1 cellular context compared by ENCODE assay signal in the genomic region with DNA sequence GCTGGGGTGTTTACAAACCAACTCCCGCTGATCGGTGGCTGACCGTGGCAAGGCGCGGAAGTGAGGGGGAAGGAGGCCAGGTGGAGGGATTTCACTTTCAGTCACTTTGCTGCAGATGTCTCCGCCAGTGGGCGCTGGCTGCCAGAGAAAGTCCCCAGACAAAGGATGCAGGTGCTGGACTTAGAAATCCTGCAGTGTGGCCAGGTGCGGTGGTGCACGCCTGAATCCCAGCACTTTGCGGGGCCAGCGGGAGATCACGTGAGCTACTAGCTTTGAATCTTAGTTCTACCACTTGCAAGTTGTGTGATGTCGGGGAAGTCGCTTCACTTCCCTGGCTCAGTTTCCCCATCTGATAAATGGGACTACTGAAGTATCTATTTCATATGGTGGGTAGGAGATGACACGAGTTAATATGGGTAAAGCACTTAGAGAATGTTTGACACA.
TF ChIP-seq lines count a peak whose summit lies in the region.

No MANE protein-coding gene starts in this region.

TF ChIP-seq in HepG2, 621 proteins besides CTCF, POLR2A, EP300 and RAD21 (continued from another document):
- TF ChIP-seq, protein P1, sequence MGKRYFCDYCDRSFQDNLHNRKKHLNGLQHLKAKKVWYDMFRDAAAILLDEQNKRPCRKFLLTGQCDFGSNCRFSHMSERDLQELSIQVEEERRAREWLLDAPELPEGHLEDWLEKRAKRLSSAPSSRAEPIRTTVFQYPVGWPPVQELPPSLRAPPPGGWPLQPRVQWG (CRISPR knock-in tag; IDR thresholded peaks at IDR 0.05; ENCODE audit: borderline replicate concordance, low read depth): no peak
- TF ChIP-seq SETDB1 (CRISPR knock-in tag; IDR thresholded peaks at IDR 0.05; ENCODE audit: borderline replicate concordance) (no peak), ZBTB38 (CRISPR knock-in tag; IDR thresholded peaks at IDR 0.05) (peak; percentile 84; the same call in 1 of the 2 replicates), CBX5 (CRISPR knock-in tag; IDR thresholded peaks at IDR 0.05; ENCODE audit: borderline replicate concordance) (peak; percentile 83; the same call in 1 of the 2 replicates), ZNF224 (CRISPR knock-in tag; IDR thresholded peaks at IDR 0.05) (no peak), ZNF230 (CRISPR knock-in tag; IDR thresholded peaks at IDR 0.05) (peak; percentile 66; the same call in 1 of the 2 replicates), SRSF9 (IDR thresholded peaks at IDR 0.05; ENCODE audit: borderline replicate concordance, insufficient read depth, low read depth, low read length, poor library complexity, severe bottlenecking) (no peak), ZNF562 (CRISPR knock-in tag; IDR thresholded peaks at IDR 0.05; ENCODE audit: borderline replicate concordance) (no peak), ZNF331 (CRISPR knock-in tag; IDR thresholded peaks at IDR 0.05) (peak; percentile 64; the same call in 1 of the 2 replicates), HNRNPUL1 (IDR thresholded peaks at IDR 0.05; ENCODE audit: low read depth, low read length) (no peak), RORA (CRISPR knock-in tag; IDR thresholded peaks at IDR 0.05) (no peak), RFXANK (CRISPR knock-in tag; IDR thresholded peaks at IDR 0.05) (no peak), ZNF792 (CRISPR knock-in tag; IDR thresholded peaks at IDR 0.05) (0 out of 2 replicates have a peak, but pooled peaks have one; percentile 66), HDAC6 (IDR thresholded peaks at IDR 0.05; ENCODE audit: low read depth, low read length) (no peak), ZNF570 (CRISPR knock-in tag; IDR thresholded peaks at IDR 0.05; ENCODE audit: borderline replicate concordance) (no peak), ZNF138 (CRISPR knock-in tag; IDR thresholded peaks at IDR 0.05; ENCODE audit: low read depth) (no peak), PLRG1 (conservative IDR thresholded peaks at IDR 0.05) (no peak), ZZZ3 (CRISPR knock-in tag; IDR thresholded peaks at IDR 0.05; ENCODE audit: borderline replicate concordance) (no peak), ZFY (CRISPR knock-in tag; IDR thresholded peaks at IDR 0.05) (no peak), ZNF777 (CRISPR knock-in tag; IDR thresholded peaks at IDR 0.05) (0 out of 2 replicates have a peak, but pooled peaks have one; percentile 22), GATAD1 (CRISPR knock-in tag; IDR thresholded peaks at IDR 0.05) (peak; percentile 41; the same call in 1 of the 2 replicates), HDAC2 (CRISPR knock-in tag; IDR thresholded peaks at IDR 0.05) (peak; percentile 56; the same call in 1 of the 2 replicates), ZFP90 (CRISPR knock-in tag; IDR thresholded peaks at IDR 0.05; ENCODE audit: borderline replicate concordance) (no peak; the same call in 1 of the 2 replicates), NR3C1 (CRISPR knock-in tag; IDR thresholded peaks at IDR 0.05) (no peak)
- TF ChIP-seq, protein P2, sequence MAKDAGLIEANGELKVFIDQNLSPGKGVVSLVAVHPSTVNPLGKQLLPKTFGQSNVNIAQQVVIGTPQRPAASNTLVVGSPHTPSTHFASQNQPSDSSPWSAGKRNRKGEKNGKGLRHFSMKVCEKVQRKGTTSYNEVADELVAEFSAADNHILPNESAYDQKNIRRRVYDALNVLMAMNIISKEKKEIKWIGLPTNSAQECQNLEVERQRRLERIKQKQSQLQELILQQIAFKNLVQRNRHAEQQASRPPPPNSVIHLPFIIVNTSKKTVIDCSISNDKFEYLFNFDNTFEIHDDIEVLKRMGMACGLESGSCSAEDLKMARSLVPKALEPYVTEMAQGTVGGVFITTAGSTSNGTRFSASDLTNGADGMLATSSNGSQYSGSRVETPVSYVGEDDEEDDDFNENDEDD (CRISPR knock-in tag; IDR thresholded peaks at IDR 0.05; ENCODE audit: borderline replicate concordance): no peak
- TF ChIP-seq, protein P3, sequence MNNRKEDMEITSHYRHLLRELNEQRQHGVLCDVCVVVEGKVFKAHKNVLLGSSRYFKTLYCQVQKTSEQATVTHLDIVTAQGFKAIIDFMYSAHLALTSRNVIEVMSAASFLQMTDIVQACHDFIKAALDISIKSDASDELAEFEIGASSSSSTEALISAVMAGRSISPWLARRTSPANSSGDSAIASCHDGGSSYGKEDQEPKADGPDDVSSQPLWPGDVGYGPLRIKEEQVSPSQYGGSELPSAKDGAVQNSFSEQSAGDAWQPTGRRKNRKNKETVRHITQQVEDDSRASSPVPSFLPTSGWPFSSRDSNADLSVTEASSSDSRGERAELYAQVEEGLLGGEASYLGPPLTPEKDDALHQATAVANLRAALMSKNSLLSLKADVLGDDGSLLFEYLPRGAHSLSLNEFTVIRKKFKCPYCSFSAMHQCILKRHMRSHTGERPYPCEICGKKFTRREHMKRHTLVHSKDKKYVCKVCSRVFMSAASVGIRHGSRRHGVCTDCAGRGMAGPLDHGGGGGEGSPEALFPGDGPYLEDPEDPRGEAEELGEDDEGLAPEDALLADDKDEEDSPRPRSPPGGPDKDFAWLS (CRISPR knock-in tag; IDR thresholded peaks at IDR 0.05; ENCODE audit: borderline replicate concordance): no peak
- TF ChIP-seq, protein P4, sequence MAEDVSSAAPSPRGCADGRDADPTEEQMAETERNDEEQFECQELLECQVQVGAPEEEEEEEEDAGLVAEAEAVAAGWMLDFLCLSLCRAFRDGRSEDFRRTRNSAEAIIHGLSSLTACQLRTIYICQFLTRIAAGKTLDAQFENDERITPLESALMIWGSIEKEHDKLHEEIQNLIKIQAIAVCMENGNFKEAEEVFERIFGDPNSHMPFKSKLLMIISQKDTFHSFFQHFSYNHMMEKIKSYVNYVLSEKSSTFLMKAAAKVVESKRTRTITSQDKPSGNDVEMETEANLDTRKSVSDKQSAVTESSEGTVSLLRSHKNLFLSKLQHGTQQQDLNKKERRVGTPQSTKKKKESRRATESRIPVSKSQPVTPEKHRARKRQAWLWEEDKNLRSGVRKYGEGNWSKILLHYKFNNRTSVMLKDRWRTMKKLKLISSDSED (CRISPR knock-in tag; IDR thresholded peaks at IDR 0.05): no peak
